15 cellular contexts compared by ENCODE assay signal in the genomic region with DNA sequence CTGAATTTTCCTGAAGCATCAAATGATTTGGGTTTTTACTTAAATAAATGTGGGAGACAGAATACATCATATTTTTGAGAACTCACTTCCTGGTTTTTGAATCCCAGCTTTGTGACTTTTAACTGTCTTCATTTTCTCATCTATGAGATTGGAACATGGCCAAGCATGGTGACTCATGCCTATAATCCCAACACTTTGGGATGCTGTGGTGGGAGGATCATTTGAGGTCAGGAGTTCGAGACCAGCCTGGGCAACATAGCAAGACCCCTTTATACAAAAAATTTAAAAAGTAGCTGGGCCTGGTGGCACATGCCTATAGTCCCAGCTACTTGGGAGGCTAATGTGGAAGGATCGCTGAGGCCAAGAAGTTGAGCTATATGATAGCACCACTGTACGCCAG.
A peak's percentile ranks its signal among the peaks of the same experiment; 100 is the strongest.
DNase-seq lines count a peak whose midpoint lies in the region; ATAC-seq and TF ChIP-seq lines count a peak whose summit lies in the region.
"Had no signal": no experiment of that assay in that cellular context is flagged by ENCODE, and none has a peak within 500 bp of the region (broad histone marks: within the 10 kb centered on the region; RNA-seq: fewer than 3 reads in every experiment).

No MANE protein-coding gene starts in this region.

- no peaks in the 10 kb centered on the region for H3K27me3 Mint-ChIP-seq in stimulated activated memory B cell treated with anti-CD40 and anti-IgM and Interleukin-4, amounts not matched to agents 10 μg/mL and 1 μg/mL and 100 μg/mL, for 72 hours
- H3K27me3 Mint-ChIP-seq: activated CD4-positive, alpha-beta memory T cell treated with anti-CD3 and anti-CD28 coated beads for 36 hours; CD4-positive, alpha-beta T cell had no signal

- peaks cover 100% of the 10 kb centered on the region for H3K79me2 ChIP-seq in GM23248 (ENCODE audit: insufficient read depth)

- H4K20me1 ChIP-seq in GM23248 (ENCODE audit: insufficient read depth) = peaks cover 13% of the 10 kb centered on the region; the same call in 1 of the 2 replicates

- H3K4me1 Mint-ChIP-seq in stimulated activated memory B cell treated with anti-CD40 and anti-IgM and Interleukin-4, amounts not matched to agents 10 μg/mL and 1 μg/mL and 100 μg/mL, for 72 hours = peaks cover 34% of the 10 kb centered on the region

- H3K36me3 ChIP-seq in GM23248 (ENCODE audit: low read depth) = no peaks in the 10 kb centered on the region; the same call in 1 of the 2 replicates
- H3K36me3 ChIP-seq: neural progenitor cell had no signal

- DNase-seq in GM23248 = peak; percentile 40
- DNase-seq in MV-4-11 (lab: John Stamatoyannopoulos, UW) = peak; percentile 40
- DNase-seq in cardiac fibroblast (ENCODE audit: low read depth in 2 of 2) = peak; percentile 35 to 51
- peak; percentile 58 for DNase-seq in myocyte (ENCODE audit: low read depth)
- DNase-seq in stimulated activated naive CD4-positive, alpha-beta T cell (lab: John Stamatoyannopoulos, UW) = no peak
- no peak for DNase-seq in iPS-NIHi11 (ENCODE audit: low spot score)
- DNase-seq: activated CD4-positive, alpha-beta memory T cell treated with anti-CD3 and anti-CD28 coated beads for 36 hours; CD4-positive, alpha-beta T cell; NCI-H1417 treated with DMSO at 0.1 percent for 48 hours; NCI-H524 treated with DMSO at 0.1 percent for 48 hours; stomach; T1000 had no signal

- WGBS in GM23248 (ENCODE audit: low coverage in 1 of 2, low lambda C conversion rate in 2 of 2, missing lambda C conversion rate in 2 of 2), 2 experiments = 98 to 100% methylated on average over 3 of the region's 3 CpGs

- no peak overlapping the region for H3K27ac Mint-ChIP-seq in stimulated activated memory B cell treated with anti-CD40 and anti-IgM and Interleukin-4, amounts not matched to agents 10 μg/mL and 1 μg/mL and 100 μg/mL, for 72 hours
- H3K27ac Mint-ChIP-seq: activated CD4-positive, alpha-beta memory T cell treated with anti-CD3 and anti-CD28 coated beads for 36 hours; CD4-positive, alpha-beta T cell; neural progenitor cell had no signal

- H3K4me2 ChIP-seq in GM23248 (ENCODE audit: unreplicated experiment) = no peak overlapping the region
- H3K4me2 ChIP-seq: hepatocyte, neural progenitor cell had no signal

- H3K27me3 ChIP-seq in GM23248 (replicated peaks; ENCODE audit: insufficient read depth) = no peaks in the 10 kb centered on the region
- H3K27me3 ChIP-seq: hepatocyte, neural progenitor cell, stomach had no signal

- peaks cover 36% of the 10 kb centered on the region for H3K4me1 ChIP-seq in GM23248 (ENCODE audit: insufficient read depth)

- TF ChIP-seq CTCF in cardiac fibroblast (IDR thresholded peaks at IDR 0.05; ENCODE audit: low read depth, low read length) = no peak

- no peaks in the 10 kb centered on the region for H3K9me3 ChIP-seq in GM23248 (ENCODE audit: low read depth)
- H3K9me3 ChIP-seq: stomach had no signal

- ATAC-seq in stimulated activated memory B cell treated with anti-CD40 and anti-IgM and Interleukin-4, amounts not matched to agents 10 μg/mL and 1 μg/mL and 100 μg/mL, for 72 hours = no peak

- peaks cover 42% of the 10 kb centered on the region for H3K36me3 Mint-ChIP-seq in stimulated activated memory B cell treated with anti-CD40 and anti-IgM and Interleukin-4, amounts not matched to agents 10 μg/mL and 1 μg/mL and 100 μg/mL, for 72 hours

- H3F3A ChIP-seq in GM23248 (ENCODE audit: insufficient read depth) = peaks cover 34% of the 10 kb centered on the region

- no peak overlapping the region for H3K27ac ChIP-seq in GM23248
- H3K27ac ChIP-seq: hepatocyte, stomach had no signal

- no peak overlapping the region for H2AFZ ChIP-seq in GM23248
- H2AFZ ChIP-seq: hepatocyte, neural progenitor cell had no signal

- H3K9me3 Mint-ChIP-seq in stimulated activated memory B cell treated with anti-CD40 and anti-IgM and Interleukin-4, amounts not matched to agents 10 μg/mL and 1 μg/mL and 100 μg/mL, for 72 hours = no peaks in the 10 kb centered on the region
- H3K9me3 Mint-ChIP-seq: activated CD4-positive, alpha-beta memory T cell treated with anti-CD3 and anti-CD28 coated beads for 36 hours; CD4-positive, alpha-beta T cell; neural progenitor cell had no signal

- H3K4me3 ChIP-seq in GM23248 (no peak overlapping the region), cardiac fibroblast (replicated peaks in 1 of 2; ENCODE audit: low read depth in 2 of 2, low read length in 2 of 2) (no peak overlapping the region)
- H3K4me3 ChIP-seq: hepatocyte, neural progenitor cell, stomach had no signal

- no peak overlapping the region for H3K4me3 Mint-ChIP-seq in stimulated activated memory B cell treated with anti-CD40 and anti-IgM and Interleukin-4, amounts not matched to agents 10 μg/mL and 1 μg/mL and 100 μg/mL, for 72 hours
- H3K4me3 Mint-ChIP-seq: activated CD4-positive, alpha-beta memory T cell treated with anti-CD3 and anti-CD28 coated beads for 36 hours; CD4-positive, alpha-beta T cell; neural progenitor cell had no signal

- no peak overlapping the region for H3K9ac ChIP-seq in GM23248
- H3K9ac ChIP-seq: neural progenitor cell had no signal

- H3K9me2 ChIP-seq in GM23248 (ENCODE audit: insufficient read depth) = no peaks in the 10 kb centered on the region

- in situ Hi-C loops in GM23248 (cut with MboI) = no loop called here

Comparison
In these comparisons a context has a peak if more than half of its experiments do, and no peak if none do; other contexts are left out.
1. DNase-seq: peak in GM23248 (single experiment), MV-4-11 (single experiment), cardiac fibroblast (2 of 2) and myocyte (single experiment); none in stimulated activated naive CD4-positive, alpha-beta T cell (0 of 6) and iPS-NIHi11 (single experiment).